In the genomic region with DNA sequence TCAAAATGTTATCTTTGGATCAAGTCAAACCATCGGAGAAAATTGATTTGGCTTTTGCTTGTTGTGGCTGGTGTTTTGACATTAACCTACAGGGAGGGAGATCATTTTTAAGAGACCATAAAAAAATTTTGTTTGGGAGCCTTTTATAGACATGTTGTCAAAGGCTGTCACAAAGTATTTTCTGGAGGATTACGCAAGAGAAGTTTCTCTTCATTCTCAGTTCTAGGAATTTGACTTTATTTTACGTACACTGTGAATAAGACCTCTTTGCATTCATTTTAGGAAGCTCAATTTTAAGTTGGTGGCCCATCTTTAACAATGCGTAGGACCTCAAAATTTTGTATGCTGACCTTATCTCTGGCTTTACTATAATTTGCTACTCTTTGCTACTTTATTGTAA, we compare ENCODE assay signal across 1 cellular context.
TF ChIP-seq lines count a peak whose summit lies in the region.

No MANE protein-coding gene starts in this region.

TF ChIP-seq in A549, 52 proteins besides CTCF, POLR2A, EP300 and RAD21 (continued from another document):
- no peak for TF ChIP-seq NR3C1 (IDR thresholded peaks at IDR 0.05)
- TF ChIP-seq, protein P1, sequence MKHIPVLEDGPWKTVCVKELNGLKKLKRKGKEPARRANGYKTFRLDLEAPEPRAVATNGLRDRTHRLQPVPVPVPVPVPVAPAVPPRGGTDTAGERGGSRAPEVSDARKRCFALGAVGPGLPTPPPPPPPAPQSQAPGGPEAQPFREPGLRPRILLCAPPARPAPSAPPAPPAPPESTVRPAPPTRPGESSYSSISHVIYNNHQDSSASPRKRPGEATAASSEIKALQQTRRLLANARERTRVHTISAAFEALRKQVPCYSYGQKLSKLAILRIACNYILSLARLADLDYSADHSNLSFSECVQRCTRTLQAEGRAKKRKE (CRISPR knock-in tag; IDR thresholded peaks at IDR 0.05; ENCODE audit: low read depth) = no peak
